Comparison of ENCODE assay signal across 1 cellular context in genomic region chr3:169750665-169751064, GRCh38.
TF ChIP-seq lines count a peak whose summit lies in the region.

No MANE protein-coding gene starts in this region.

TF ChIP-seq in GM12878, 131 proteins besides CTCF, POLR2A, EP300 and RAD21:
- no peak for TF ChIP-seq KAT2A (conservative IDR thresholded peaks at IDR 0.05; ENCODE audit: control insufficient read depth, low read depth, low read length)
- TF ChIP-seq ETV6 (conservative IDR thresholded peaks at IDR 0.05 in 1 of 2, IDR thresholded peaks at IDR 0.05 in 1 of 2; ENCODE audit: borderline replicate concordance in 1 of 2, low read depth in 1 of 2): no peak
- no peak for TF ChIP-seq ZNF384 (IDR thresholded peaks at IDR 0.05; ENCODE audit: borderline replicate concordance, low read depth, low read length)
- TF ChIP-seq EGR1 (IDR thresholded peaks at IDR 0.05; ENCODE audit: borderline replicate concordance in 1 of 2, low read depth in 2 of 2, low read length in 2 of 2): no peak
- TF ChIP-seq SPI1 (IDR thresholded peaks at IDR 0.05; ENCODE audit: borderline replicate concordance, insufficient read depth, low read depth, low read length): no peak
- no peak for TF ChIP-seq JUNB (IDR thresholded peaks at IDR 0.05)
- no peak for TF ChIP-seq MXI1 (IDR thresholded peaks at IDR 0.05; ENCODE audit: low read depth, low read length)
- no peak for TF ChIP-seq DPF2 (IDR thresholded peaks at IDR 0.05)
- no peak for TF ChIP-seq JUND (IDR thresholded peaks at IDR 0.05; ENCODE audit: low read depth, low read length)
- TF ChIP-seq RELB (IDR thresholded peaks at IDR 0.05; ENCODE audit: low read depth): no peak
- TF ChIP-seq TCF7 (IDR thresholded peaks at IDR 0.05; ENCODE audit: borderline replicate concordance): no peak
- no peak for TF ChIP-seq MTA2 (IDR thresholded peaks at IDR 0.05; ENCODE audit: low read depth)
- no peak for TF ChIP-seq ZNF274 (IDR thresholded peaks at IDR 0.05; ENCODE audit: insufficient read depth, insufficient read length)
- no peak for TF ChIP-seq SIN3A (IDR thresholded peaks at IDR 0.05; ENCODE audit: low read depth, low read length)
- no peak for TF ChIP-seq IRF4 (IDR thresholded peaks at IDR 0.05; ENCODE audit: low read depth, low read length)
- no peak for TF ChIP-seq NR2F1 (conservative IDR thresholded peaks at IDR 0.05)
